In the genomic region with DNA sequence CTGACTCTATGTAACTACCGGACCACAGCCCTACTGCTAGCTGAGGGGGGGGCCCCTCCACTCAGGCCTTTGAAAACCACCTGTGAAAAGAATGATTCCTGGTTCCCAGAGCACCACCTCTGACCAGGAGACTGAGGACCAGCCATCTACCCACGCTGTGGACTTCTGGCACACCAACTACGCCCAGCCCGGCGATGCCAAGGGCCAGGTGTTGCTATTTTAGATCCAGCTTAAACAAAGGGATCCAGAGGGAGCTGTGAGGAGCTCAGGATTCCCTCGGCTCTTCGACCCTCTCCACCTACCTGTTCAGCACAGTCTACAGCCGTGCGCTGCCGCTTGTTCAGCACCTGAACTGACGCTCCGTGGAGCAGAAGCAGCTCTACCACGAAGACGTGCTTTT, we compare ENCODE assay signal across 35 cellular contexts.
"Had no signal": no experiment of that assay in that cellular context is flagged by ENCODE, and none has a peak within 500 bp of the region (broad histone marks: within the 10 kb centered on the region; RNA-seq: fewer than 3 reads in every experiment).

No MANE protein-coding gene starts in this region.

- DNase-seq: activated effector memory CD4-positive, alpha-beta T cell treated with anti-CD3 and anti-CD28 coated beads, Interleukin-2, amount 50 U/mL, for 16 hours; activated effector memory CD4-positive, alpha-beta T cell treated with Interleukin-2 at 50 U/mL for 16 hours; activated gamma-delta T cell; activated gamma-delta T cell treated with Interleukin-2 at 50 U/mL for 16 hours; activated naive CD4-positive, alpha-beta T cell; activated naive CD4-positive, alpha-beta T cell treated with anti-CD3 and anti-CD28 coated beads, Interleukin-2, amount 50 U/mL, for 16 hours; activated naive CD4-positive, alpha-beta T cell treated with Interleukin-2 at 50 U/mL for 16 hours; activated naive CD8-positive, alpha-beta T cell treated with anti-CD3 and anti-CD28 coated beads for 36 hours; activated naive CD8-positive, alpha-beta T cell treated with anti-CD3 and anti-CD28 coated beads, Interleukin-2, amount 10 ng/mL, durations not matched to agents 7 days and 5 days; activated naive CD8-positive, alpha-beta T cell treated with anti-CD3 and anti-CD28 coated beads, Interleukin-2, amount 50 U/mL, for 24 hours; activated T-cell treated with anti-CD3 and anti-CD28 coated beads, Interleukin-2, amount 50 U/mL, for 1 hour; activated T-cell treated with anti-CD3 and anti-CD28 coated beads, Interleukin-2, amount 50 U/mL, for 24 hours; activated T-cell treated with anti-CD3 and anti-CD28 coated beads, Interleukin-2, amount 50 U/mL, for 4 hours; activated T-cell treated with anti-CD3 and anti-CD28 coated beads, Interleukin-2, amount 50 U/mL, for 48 hours; activated T-cell treated with anti-CD3 and anti-CD28 coated beads, Interleukin-2, amount 50 U/mL, for 72 hours; adrenal gland; amniotic stem cell; amygdala; anterior cingulate cortex; aorta; body of pancreas; brain microvascular endothelial cell; caudate nucleus; central memory CD4-positive, alpha-beta T cell; cerebellar nuclear complex had no signal

- H3K27me3 ChIP-seq: adrenal gland, body of pancreas, brain microvascular endothelial cell, breast epithelium, cardiac muscle cell had no signal

- H3K27ac Mint-ChIP-seq: activated naive CD4-positive, alpha-beta T cell treated with anti-CD3 and anti-CD28 coated beads, Interleukin-2, amount 50 U/mL, for 24 hours; activated naive CD8-positive, alpha-beta T cell; activated naive CD8-positive, alpha-beta T cell treated with anti-CD3 and anti-CD28 coated beads for 36 hours; activated naive CD8-positive, alpha-beta T cell treated with anti-CD3 and anti-CD28 coated beads, Interleukin-2, amount 10 ng/mL, durations not matched to agents 7 days and 5 days; activated naive CD8-positive, alpha-beta T cell treated with anti-CD3 and anti-CD28 coated beads, Interleukin-2, amount 50 U/mL, for 24 hours; activated T-cell treated with anti-CD3 and anti-CD28 coated beads, Interleukin-2, amount 50 U/mL, for 24 hours; activated T-cell treated with anti-CD3 and anti-CD28 coated beads, Interleukin-2, amount 50 U/mL, for 72 hours; activated T-helper 1 cell treated with anti-CD3 and anti-CD28 coated beads, Interleukin-12 subunit alpha, Interleukin-12 subunit beta, Interleukin-2, Interleukin-4 antibody, amounts not matched to agents 30 ng/mL and 10 ng/mL and 1 ng/mL, durations not matched to agents 14 hours and 24 hours and 36 hours; activated T-helper 17 cell treated with anti-CD3 and anti-CD28 coated beads, Interleukin-2, amount 50 U/mL, for 72 hours; activated T-helper 2 cell treated with anti-CD3 and anti-CD28 coated beads, Interferon-gamma antibody, Interleukin-2, Interleukin-4, amounts not matched to agents 10 μg/mL and 5 μg/mL and 100 μg/mL, durations not matched to agents 14 hours and 24 hours and 36 hours; brain had no signal

- H3K4me3 Mint-ChIP-seq: activated naive CD4-positive, alpha-beta T cell treated with anti-CD3 and anti-CD28 coated beads, Interleukin-2, amount 50 U/mL, for 24 hours; activated naive CD8-positive, alpha-beta T cell; activated naive CD8-positive, alpha-beta T cell treated with anti-CD3 and anti-CD28 coated beads for 36 hours; activated naive CD8-positive, alpha-beta T cell treated with anti-CD3 and anti-CD28 coated beads, Interleukin-2, amount 10 ng/mL, durations not matched to agents 7 days and 5 days; activated naive CD8-positive, alpha-beta T cell treated with anti-CD3 and anti-CD28 coated beads, Interleukin-2, amount 50 U/mL, for 24 hours; activated T-cell treated with anti-CD3 and anti-CD28 coated beads, Interleukin-2, amount 50 U/mL, for 24 hours; activated T-cell treated with anti-CD3 and anti-CD28 coated beads, Interleukin-2, amount 50 U/mL, for 4 hours; activated T-cell treated with anti-CD3 and anti-CD28 coated beads, Interleukin-2, amount 50 U/mL, for 72 hours; activated T-helper 1 cell treated with anti-CD3 and anti-CD28 coated beads, Interleukin-12 subunit alpha, Interleukin-12 subunit beta, Interleukin-2, Interleukin-4 antibody, amounts not matched to agents 30 ng/mL and 10 ng/mL and 1 ng/mL, durations not matched to agents 14 hours and 24 hours and 36 hours; activated T-helper 17 cell treated with anti-CD3 and anti-CD28 coated beads, Interleukin-2, amount 50 U/mL, for 72 hours; brain; central memory CD8-positive, alpha-beta T cell had no signal

- H3K9me3 Mint-ChIP-seq: activated naive CD4-positive, alpha-beta T cell treated with anti-CD3 and anti-CD28 coated beads, Interleukin-2, amount 50 U/mL, for 24 hours; activated naive CD4-positive, alpha-beta T cell treated with anti-CD3 and anti-CD28 coated beads, Interleukin-2, amount 50 U/mL, for 72 hours; activated naive CD8-positive, alpha-beta T cell treated with anti-CD3 and anti-CD28 coated beads for 36 hours; activated naive CD8-positive, alpha-beta T cell treated with anti-CD3 and anti-CD28 coated beads, Interleukin-2, amount 10 ng/mL, durations not matched to agents 7 days and 5 days; activated naive CD8-positive, alpha-beta T cell treated with anti-CD3 and anti-CD28 coated beads, Interleukin-2, amount 50 U/mL, for 24 hours; activated T-cell treated with anti-CD3 and anti-CD28 coated beads, Interleukin-2, amount 50 U/mL, for 24 hours; activated T-cell treated with anti-CD3 and anti-CD28 coated beads, Interleukin-2, amount 50 U/mL, for 4 hours; activated T-cell treated with anti-CD3 and anti-CD28 coated beads, Interleukin-2, amount 50 U/mL, for 72 hours; activated T-helper 1 cell treated with anti-CD3 and anti-CD28 coated beads, Interleukin-12 subunit alpha, Interleukin-12 subunit beta, Interleukin-2, Interleukin-4 antibody, amounts not matched to agents 30 ng/mL and 10 ng/mL and 1 ng/mL, durations not matched to agents 14 hours and 24 hours and 36 hours; activated T-helper 17 cell treated with anti-CD3 and anti-CD28 coated beads, Interleukin-2, amount 50 U/mL, for 72 hours; activated T-helper 2 cell treated with anti-CD3 and anti-CD28 coated beads, Interferon-gamma antibody, Interleukin-2, Interleukin-4, amounts not matched to agents 10 μg/mL and 5 μg/mL and 100 μg/mL, durations not matched to agents 14 hours and 24 hours and 36 hours; brain; central memory CD8-positive, alpha-beta T cell had no signal

- ATAC-seq: activated naive CD4-positive, alpha-beta T cell treated with anti-CD3 and anti-CD28 coated beads, Interleukin-2, amount 50 U/mL, for 72 hours; activated naive CD8-positive, alpha-beta T cell treated with anti-CD3 and anti-CD28 coated beads, Interleukin-2, amount 50 U/mL, for 24 hours; activated T-cell treated with anti-CD3 and anti-CD28 coated beads, Interleukin-2, amount 50 U/mL, for 4 hours; activated T-cell treated with anti-CD3 and anti-CD28 coated beads, Interleukin-2, amount 50 U/mL, for 72 hours; activated T-helper 17 cell treated with anti-CD3 and anti-CD28 coated beads, Interleukin-2, amount 50 U/mL, for 72 hours; body of pancreas had no signal

- H3K4me1 Mint-ChIP-seq: brain had no signal

- H3K27ac ChIP-seq: adrenal gland, body of pancreas, brain microvascular endothelial cell, breast epithelium, cardiac muscle cell had no signal

- H3K9me3 ChIP-seq: adrenal gland, body of pancreas, breast epithelium had no signal

- H3K4me1 ChIP-seq: adrenal gland, body of pancreas, breast epithelium had no signal

- H3K4me3 ChIP-seq: adrenal gland, body of pancreas, breast epithelium, cardiac muscle cell had no signal

- H3K27me3 Mint-ChIP-seq: activated naive CD4-positive, alpha-beta T cell treated with anti-CD3 and anti-CD28 coated beads, Interleukin-2, amount 50 U/mL, for 24 hours; activated naive CD8-positive, alpha-beta T cell; activated naive CD8-positive, alpha-beta T cell treated with anti-CD3 and anti-CD28 coated beads for 36 hours; activated naive CD8-positive, alpha-beta T cell treated with anti-CD3 and anti-CD28 coated beads, Interleukin-2, amount 10 ng/mL, durations not matched to agents 7 days and 5 days; activated naive CD8-positive, alpha-beta T cell treated with anti-CD3 and anti-CD28 coated beads, Interleukin-2, amount 50 U/mL, for 24 hours; activated T-cell treated with anti-CD3 and anti-CD28 coated beads, Interleukin-2, amount 50 U/mL, for 24 hours; activated T-helper 17 cell treated with anti-CD3 and anti-CD28 coated beads, Interleukin-2, amount 50 U/mL, for 72 hours; brain; central memory CD8-positive, alpha-beta T cell had no signal
